In the genomic region with DNA sequence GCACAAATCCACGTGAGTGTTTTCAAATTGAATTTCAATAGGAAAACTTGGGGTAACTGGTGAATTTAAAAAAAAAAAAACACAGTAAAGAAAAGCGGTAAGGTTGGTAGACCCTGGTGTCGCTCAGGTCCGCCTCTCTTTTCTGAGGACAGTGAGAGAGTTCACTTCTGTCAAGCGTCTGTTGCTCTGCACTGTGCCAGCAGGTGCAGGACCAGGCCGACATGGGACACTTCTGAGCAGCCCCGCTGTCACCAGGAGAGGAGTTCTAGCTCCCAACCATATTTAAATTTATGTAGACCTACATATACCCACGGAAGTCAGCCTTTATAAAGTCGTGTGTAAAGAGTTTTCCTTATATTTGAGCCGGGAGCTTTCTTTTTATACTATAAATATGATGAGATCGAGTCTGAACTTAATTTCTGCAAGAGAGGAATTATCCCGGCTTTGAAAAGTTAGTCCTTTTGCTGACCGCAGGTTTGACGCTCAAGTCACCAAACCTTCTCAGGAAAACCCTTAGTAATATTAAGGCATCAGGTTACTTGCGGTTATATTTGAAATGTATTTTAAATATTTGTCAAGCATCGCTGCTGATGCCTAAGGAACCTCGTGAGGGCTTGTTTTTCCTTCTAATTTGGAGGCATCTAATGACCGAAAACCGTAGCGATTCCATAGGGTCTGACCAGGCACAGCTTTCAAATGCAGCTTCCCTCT, we compare ENCODE assay signal across 9 cellular contexts. TPM values are rescaled to one million over a fixed set of nuclear protein-coding genes. Genes with fewer than 3 reads are reported as not detected.
DNase-seq lines count a peak whose midpoint lies in the region; ATAC-seq and TF ChIP-seq lines count a peak whose summit lies in the region.
"Had no signal": no experiment of that assay in that cellular context is flagged by ENCODE, and none has a peak within 500 bp of the region (broad histone marks: within the 10 kb centered on the region; RNA-seq: fewer than 3 reads in every experiment).

No MANE protein-coding gene starts in this region.

- no peaks in the 10 kb centered on the region for H3K9me3 Mint-ChIP-seq in CD8-positive, alpha-beta T cell
- no peaks in the 10 kb centered on the region for H3K9me3 Mint-ChIP-seq in activated CD8-positive, alpha-beta memory T cell treated with anti-CD3 and anti-CD28 coated beads, Interleukin-2, amount 10 ng/mL, durations not matched to agents 7 days and 5 days (ENCODE audit: low read depth)
- no peaks in the 10 kb centered on the region for H3K9me3 Mint-ChIP-seq in stimulated activated effector memory CD8-positive, alpha-beta T cell treated with anti-CD3 and anti-CD28 coated beads, Interleukin-12 subunit alpha, Interleukin-12 subunit beta, amount 100 ng/mL, for 72 hours

- no peaks in the 10 kb centered on the region for H3K27me3 Mint-ChIP-seq in CD8-positive, alpha-beta T cell (ENCODE audit: low read depth)
- no peaks in the 10 kb centered on the region for H3K27me3 Mint-ChIP-seq in activated CD8-positive, alpha-beta memory T cell treated with anti-CD3 and anti-CD28 coated beads, Interleukin-2, amount 10 ng/mL, durations not matched to agents 7 days and 5 days

- peaks cover 51% of the 10 kb centered on the region for H3K4me1 ChIP-seq in CD8-positive, alpha-beta T cell (ENCODE audit: insufficient read depth, low read length)
- H3K4me1 ChIP-seq in iPS DF 6.9 (ENCODE audit: control insufficient read depth, insufficient read depth, low read length): peaks cover 2% of the 10 kb centered on the region

- DNase-seq in CD8-positive, alpha-beta T cell: peak in 6 of 7 experiments; percentile 57 to 83 (median 74)
- DNase-seq in activated CD8-positive, alpha-beta memory T cell treated with anti-CD3 and anti-CD28 coated beads, Interleukin-2, amount 10 ng/mL, durations not matched to agents 7 days and 5 days: peak; percentile 82
- DNase-seq in iPS DF 6.9 (ENCODE audit: low read depth, low spot score) (no peak), midbrain (lab: John Stamatoyannopoulos, UW) (no peak), DMS153 treated with DMSO at 0.1 percent for 48 hours (lab: John Stamatoyannopoulos, UW; ENCODE audit: unreplicated experiment) (no peak)
- DNase-seq in stimulated activated effector memory CD8-positive, alpha-beta T cell treated with anti-CD3 and anti-CD28 coated beads, Interleukin-12 subunit alpha, Interleukin-12 subunit beta, amount 100 ng/mL, for 72 hours (ENCODE audit: low spot score in 2 of 2): peak in 1 of 2 donors; percentile 78

- ATAC-seq in CD8-positive, alpha-beta T cell: peak; percentile 56
- ATAC-seq in GM19397 (IDR thresholded peaks at IDR 0.05; ENCODE audit: unreplicated experiment) (peak; percentile 41), HG03571 (IDR thresholded peaks at IDR 0.05; ENCODE audit: unreplicated experiment) (peak; percentile 42)
- ATAC-seq in activated CD8-positive, alpha-beta memory T cell treated with anti-CD3 and anti-CD28 coated beads, Interleukin-2, amount 10 ng/mL, durations not matched to agents 7 days and 5 days: peak; percentile 57
- peak; percentile 74 for ATAC-seq in stimulated activated effector memory CD8-positive, alpha-beta T cell treated with anti-CD3 and anti-CD28 coated beads, Interleukin-12 subunit alpha, Interleukin-12 subunit beta, amount 100 ng/mL, for 72 hours

- peaks cover 37% of the 10 kb centered on the region for H3K36me3 Mint-ChIP-seq in CD8-positive, alpha-beta T cell
- H3K36me3 Mint-ChIP-seq in activated CD8-positive, alpha-beta memory T cell treated with anti-CD3 and anti-CD28 coated beads, Interleukin-2, amount 10 ng/mL, durations not matched to agents 7 days and 5 days: peaks cover 51% of the 10 kb centered on the region
- peaks cover 63% of the 10 kb centered on the region for H3K36me3 Mint-ChIP-seq in stimulated activated effector memory CD8-positive, alpha-beta T cell treated with anti-CD3 and anti-CD28 coated beads, Interleukin-12 subunit alpha, Interleukin-12 subunit beta, amount 100 ng/mL, for 72 hours

- POLR2A ChIA-PET in CD8-positive, alpha-beta T cell (lab: Charles Lee): interaction anchor here (0.6 to 25.1 kb wide), 13 partner anchors 12 to 98 kb away, joined by 3 to 1039 read pairs (median 4); no protein-coding TSS in a partner anchor

- H3K4me1 Mint-ChIP-seq in CD8-positive, alpha-beta T cell (ENCODE audit: low read depth): peaks cover 50% of the 10 kb centered on the region
- H3K4me1 Mint-ChIP-seq in activated CD8-positive, alpha-beta memory T cell treated with anti-CD3 and anti-CD28 coated beads, Interleukin-2, amount 10 ng/mL, durations not matched to agents 7 days and 5 days: peaks cover 33% of the 10 kb centered on the region
- H3K4me1 Mint-ChIP-seq in stimulated activated effector memory CD8-positive, alpha-beta T cell treated with anti-CD3 and anti-CD28 coated beads, Interleukin-12 subunit alpha, Interleukin-12 subunit beta, amount 100 ng/mL, for 72 hours: peaks cover 38% of the 10 kb centered on the region

- H3K27ac ChIP-seq in CD8-positive, alpha-beta T cell (ENCODE audit: low read depth, low read length): peak overlapping the region; percentile 96
- H3K27ac ChIP-seq in iPS DF 6.9 (ENCODE audit: low read length): no peak overlapping the region

- TF ChIP-seq CTCF in CD8-positive, alpha-beta T cell (IDR thresholded peaks at IDR 0.05): no peak

- H3K36me3 ChIP-seq in CD8-positive, alpha-beta T cell (ENCODE audit: insufficient read depth, low read length): no peaks in the 10 kb centered on the region
- H3K36me3 ChIP-seq in iPS DF 6.9 (ENCODE audit: control insufficient read depth, insufficient read depth, low read length): no peaks in the 10 kb centered on the region

- H3K9me3 ChIP-seq in CD8-positive, alpha-beta T cell (ENCODE audit: low read length): no peaks in the 10 kb centered on the region
- no peaks in the 10 kb centered on the region for H3K9me3 ChIP-seq in iPS DF 6.9 (ENCODE audit: control insufficient read depth, insufficient read depth, low read length)

- whole genome bisulfite sequencing in iPS DF 6.9 (ENCODE audit: insufficient coverage, insufficient read length): no CpG with 5 or more reads among the region's 20 CpGs

- H3K4me3 Mint-ChIP-seq in CD8-positive, alpha-beta T cell: peak overlapping the region; percentile 93
- peak overlapping the region; percentile 91 for H3K4me3 Mint-ChIP-seq in activated CD8-positive, alpha-beta memory T cell treated with anti-CD3 and anti-CD28 coated beads, Interleukin-2, amount 10 ng/mL, durations not matched to agents 7 days and 5 days
- H3K4me3 Mint-ChIP-seq in stimulated activated effector memory CD8-positive, alpha-beta T cell treated with anti-CD3 and anti-CD28 coated beads, Interleukin-12 subunit alpha, Interleukin-12 subunit beta, amount 100 ng/mL, for 72 hours: peak overlapping the region; percentile 84

- H3K4me3 ChIP-seq in CD8-positive, alpha-beta T cell (ENCODE audit: low read depth, low read length): peak overlapping the region; percentile 96
- peak overlapping the region; percentile 95; the same call in 1 of the 2 replicates for H3K4me3 ChIP-seq in iPS DF 6.9 (ENCODE audit: low read length)

- intact Hi-C loops in CD8-positive, alpha-beta T cell (cut with DNase I, micrococcal nuclease): loop anchor here (1.0 to 5.0 kb wide), 5 partner anchors 26 to 163 kb away; no protein-coding TSS in a partner anchor

- no peaks in the 10 kb centered on the region for H3K27me3 ChIP-seq in CD8-positive, alpha-beta T cell (ENCODE audit: insufficient read depth, low read length)
- peaks cover 25% of the 10 kb centered on the region for H3K27me3 ChIP-seq in iPS DF 6.9 (ENCODE audit: control insufficient read depth, insufficient read depth, low read length)

- peak overlapping the region; percentile 96 for H3K27ac Mint-ChIP-seq in CD8-positive, alpha-beta T cell
- peak overlapping the region; percentile 97 for H3K27ac Mint-ChIP-seq in activated CD8-positive, alpha-beta memory T cell treated with anti-CD3 and anti-CD28 coated beads, Interleukin-2, amount 10 ng/mL, durations not matched to agents 7 days and 5 days
- H3K27ac Mint-ChIP-seq in stimulated activated effector memory CD8-positive, alpha-beta T cell treated with anti-CD3 and anti-CD28 coated beads, Interleukin-12 subunit alpha, Interleukin-12 subunit beta, amount 100 ng/mL, for 72 hours: peak overlapping the region; percentile 89

- CTCF ChIA-PET in CD8-positive, alpha-beta T cell (lab: Charles Lee): interaction anchor here (0.7 to 25.1 kb wide), 13 partner anchors 12 to 113 kb away, joined by 3 to 494 read pairs (median 6); no protein-coding TSS in a partner anchor
- CTCF ChIA-PET in activated CD8-positive, alpha-beta memory T cell treated with anti-CD3 and anti-CD28 coated beads, Interleukin-2, amount 10 ng/mL, durations not matched to agents 7 days and 5 days (lab: Charles Lee): interaction anchor here (1.0 to 17.9 kb wide), 15 partner anchors 9 to 101 kb away, joined by 3 to 197 read pairs (median 5); no protein-coding TSS in a partner anchor

RNA-seq across cellular contexts. Expression of gene IKZF1, which starts 0.6 kb away (rescaled TPM):
- 100 to 1,000 TPM; 248 TPM for total RNA-seq in CD8-positive, alpha-beta T cell
- 100 to 1,000 TPM; 348 to 374 TPM for total RNA-seq in activated CD8-positive, alpha-beta memory T cell treated with anti-CD3 and anti-CD28 coated beads, Interleukin-2, amount 10 ng/mL, durations not matched to agents 7 days and 5 days
- total RNA-seq: glomerular endothelial cell had no signal

Comparison
In these comparisons a context has a peak if more than half of its experiments do, and no peak if none do; other contexts are left out.
1. DNase-seq: peak in CD8-positive, alpha-beta T cell (6 of 7) and activated CD8-positive, alpha-beta memory T cell treated with anti-CD3 and anti-CD28 coated beads, Interleukin-2, amount 10 ng/mL, durations not matched to agents 7 days and 5 days (single experiment); none in iPS DF 6.9 (single experiment), midbrain (single experiment) and DMS153 treated with DMSO at 0.1 percent for 48 hours (single experiment).
2. Peak in every context shown above with its lines, with median percentiles within 50 percentile points of each other: ATAC-seq, H3K27ac Mint-ChIP-seq and H3K4me3 Mint-ChIP-seq.